Comparison of ENCODE assay signal across 1 cellular context in the genomic region with DNA sequence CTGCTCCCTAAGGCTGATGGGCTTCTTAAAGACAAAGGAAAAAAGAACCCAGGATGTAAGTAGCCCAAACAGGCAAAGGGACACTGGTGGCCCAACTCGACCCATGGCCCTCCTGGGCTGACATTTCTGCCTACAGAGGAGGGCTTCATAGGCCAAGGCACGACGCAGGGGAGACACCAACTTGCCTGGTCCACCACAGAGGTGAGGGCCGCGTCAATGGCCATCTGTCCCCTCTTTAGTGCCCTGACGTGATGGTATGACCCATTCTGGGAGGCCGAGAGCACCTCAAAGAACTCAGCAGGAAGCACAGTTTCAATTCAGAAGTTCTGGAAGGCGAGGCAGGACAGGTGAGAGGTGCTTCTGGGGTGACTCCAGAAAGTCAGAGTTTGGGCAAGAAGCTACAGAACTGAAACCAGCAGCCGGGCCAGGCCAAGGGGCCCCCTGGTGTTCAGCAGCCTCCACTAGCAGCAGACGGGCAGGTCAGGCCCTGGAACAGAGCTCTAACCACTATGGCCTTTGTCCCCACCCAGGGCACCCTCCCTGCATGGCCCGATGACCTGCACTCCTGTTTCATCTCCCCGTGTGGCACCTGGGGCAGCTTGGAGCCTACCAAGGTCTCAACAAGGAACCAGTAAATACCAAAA.
TF ChIP-seq lines count a peak whose summit lies in the region.

No MANE protein-coding gene starts in this region.

TF ChIP-seq in liver, 16 proteins besides CTCF, POLR2A, EP300 and RAD21 (continued from another document):
- TF ChIP-seq REST (IDR thresholded peaks at IDR 0.05) = no peak
- peak; percentile 73 to 88 for TF ChIP-seq HNF4A (conservative IDR thresholded peaks at IDR 0.05)
- TF ChIP-seq, protein P1, sequence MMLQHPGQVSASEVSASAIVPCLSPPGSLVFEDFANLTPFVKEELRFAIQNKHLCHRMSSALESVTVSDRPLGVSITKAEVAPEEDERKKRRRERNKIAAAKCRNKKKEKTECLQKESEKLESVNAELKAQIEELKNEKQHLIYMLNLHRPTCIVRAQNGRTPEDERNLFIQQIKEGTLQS (IDR thresholded peaks at IDR 0.05) = no peak
- peak; percentile 49 for TF ChIP-seq SP1 (IDR thresholded peaks at IDR 0.05)
- TF ChIP-seq EGR1 (IDR thresholded peaks at IDR 0.05; ENCODE audit: low read depth in 2 of 2) = no peak
- TF ChIP-seq YY1 (IDR thresholded peaks at IDR 0.05) = no peak
- TF ChIP-seq, protein P2, sequence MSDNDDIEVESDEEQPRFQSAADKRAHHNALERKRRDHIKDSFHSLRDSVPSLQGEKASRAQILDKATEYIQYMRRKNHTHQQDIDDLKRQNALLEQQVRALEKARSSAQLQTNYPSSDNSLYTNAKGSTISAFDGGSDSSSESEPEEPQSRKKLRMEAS (IDR thresholded peaks at IDR 0.05) = no peak
- TF ChIP-seq, protein P3, sequence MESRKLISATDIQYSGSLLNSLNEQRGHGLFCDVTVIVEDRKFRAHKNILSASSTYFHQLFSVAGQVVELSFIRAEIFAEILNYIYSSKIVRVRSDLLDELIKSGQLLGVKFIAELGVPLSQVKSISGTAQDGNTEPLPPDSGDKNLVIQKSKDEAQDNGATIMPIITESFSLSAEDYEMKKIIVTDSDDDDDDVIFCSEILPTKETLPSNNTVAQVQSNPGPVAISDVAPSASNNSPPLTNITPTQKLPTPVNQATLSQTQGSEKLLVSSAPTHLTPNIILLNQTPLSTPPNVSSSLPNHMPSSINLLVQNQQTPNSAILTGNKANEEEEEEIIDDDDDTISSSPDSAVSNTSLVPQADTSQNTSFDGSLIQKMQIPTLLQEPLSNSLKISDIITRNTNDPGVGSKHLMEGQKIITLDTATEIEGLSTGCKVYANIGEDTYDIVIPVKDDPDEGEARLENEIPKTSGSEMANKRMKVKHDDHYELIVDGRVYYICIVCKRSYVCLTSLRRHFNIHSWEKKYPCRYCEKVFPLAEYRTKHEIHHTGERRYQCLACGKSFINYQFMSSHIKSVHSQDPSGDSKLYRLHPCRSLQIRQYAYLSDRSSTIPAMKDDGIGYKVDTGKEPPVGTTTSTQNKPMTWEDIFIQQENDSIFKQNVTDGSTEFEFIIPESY (IDR thresholded peaks at IDR 0.05) = no peak
- no peak for TF ChIP-seq FOXA1 (IDR thresholded peaks at IDR 0.05)
- peak in 1 of 2 donors; percentile 47 for TF ChIP-seq RXRA (IDR thresholded peaks at IDR 0.05)
